In the genomic region with DNA sequence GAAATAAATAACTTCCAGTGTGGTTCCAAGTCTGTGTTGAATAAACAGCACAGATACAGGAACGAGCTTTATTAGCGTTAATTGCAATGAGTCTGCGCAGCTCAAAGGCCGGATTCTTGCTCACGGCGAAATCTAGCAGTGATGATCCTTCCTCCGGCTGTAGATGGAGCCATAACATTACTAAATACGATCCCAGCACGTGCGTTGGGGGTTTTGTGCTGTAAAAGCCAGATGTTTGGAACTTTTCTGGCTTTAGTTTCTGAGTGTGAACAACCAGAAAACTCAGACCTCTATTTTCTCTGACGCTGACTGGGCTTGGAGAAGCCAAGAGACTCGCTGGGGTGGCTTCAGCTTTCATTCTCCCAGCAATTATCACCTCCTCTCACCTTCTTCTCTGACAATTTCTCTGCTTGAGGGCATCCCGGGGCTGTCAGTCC, we compare ENCODE assay signal across 8 cellular contexts. TPM values are rescaled to one million over a fixed set of nuclear protein-coding genes. Genes with fewer than 3 reads are reported as not detected.
DNase-seq lines count a peak whose midpoint lies in the region; ATAC-seq and TF ChIP-seq lines count a peak whose summit lies in the region.

No MANE protein-coding gene starts in this region.

- H3K27ac ChIP-seq in PC-3 (ENCODE audit: low read length) (no peak overlapping the region), transverse colon (no peak overlapping the region)

- H3K9me3 ChIP-seq in PC-3 (ENCODE audit: low read length): no peaks in the 10 kb centered on the region
- no peaks in the 10 kb centered on the region for H3K9me3 ChIP-seq in transverse colon

- ATAC-seq in GM21423 (IDR thresholded peaks at IDR 0.05; ENCODE audit: unreplicated experiment) (peak; percentile 66), PC-3 (peak; percentile 79)
- peak; percentile 75 to 81 for ATAC-seq in activated T-cell treated with anti-CD3 and anti-CD28 coated beads, Interleukin-2, amount 50 U/mL, for 72 hours (replicated peaks in 1 of 2)

- H3K4me1 ChIP-seq in PC-3 (ENCODE audit: insufficient read depth, low read length) (no peaks in the 10 kb centered on the region), transverse colon (peaks cover 0 to 10% (median 6%) of the 10 kb centered on the region in 4 donors)

- H3K9me3 Mint-ChIP-seq in activated T-cell treated with anti-CD3 and anti-CD28 coated beads, Interleukin-2, amount 50 U/mL, for 72 hours: no peaks in the 10 kb centered on the region

- H3K36me3 ChIP-seq in PC-3 (ENCODE audit: low read depth, low read length) (no peaks in the 10 kb centered on the region), transverse colon (no peaks in the 10 kb centered on the region)

- in situ Hi-C loops in transverse colon (cut with MboI; ENCODE audit: low pct_ligation_motif_present in 1 of 4, low pct_unique_long_range_greater_than_20kb in 1 of 4, low sequenced_read_pairs in 3 of 4): no loop called here

- no peak overlapping the region for H3K4me3 ChIP-seq in PC-3 (ENCODE audit: low read length)
- H3K4me3 ChIP-seq in fibroblast of the aortic adventitia (ENCODE audit: low read depth, low read length): no peak overlapping the region
- no peak overlapping the region for H3K4me3 ChIP-seq in transverse colon

- peaks cover 41% of the 10 kb centered on the region for H3K27me3 Mint-ChIP-seq in activated T-cell treated with anti-CD3 and anti-CD28 coated beads, Interleukin-2, amount 50 U/mL, for 72 hours (ENCODE audit: low read depth)

- 2 to 4% methylated on average over 9 to 13 of the region's 13 CpGs for WGBS in transverse colon (ENCODE audit: low coverage in 1 of 2), 2 donors

- no peaks in the 10 kb centered on the region for H3F3A ChIP-seq in PC-3 (ENCODE audit: low read length, unreplicated experiment)

- H3K79me2 ChIP-seq in PC-3 (ENCODE audit: low read length): no peaks in the 10 kb centered on the region

- intact Hi-C loops in PC-3 (cut with micrococcal nuclease): loop anchor here (10.0 kb wide), 1 partner anchor 195 kb away; no protein-coding TSS in a partner anchor
- intact Hi-C loops in transverse colon (cut with DNase I; ENCODE audit: low total_unique reads): no loop called here

- TF ChIP-seq CTCF in PC-3 (conservative IDR thresholded peaks at IDR 0.05; ENCODE audit: low read depth, low read length) (peak; percentile 68), fibroblast of the aortic adventitia (IDR thresholded peaks at IDR 0.05; ENCODE audit: insufficient read depth, low read length) (peak; percentile 78), transverse colon (IDR thresholded peaks at IDR 0.05) (peak; percentile 52 to 62 (median 60))

- no peak for TF ChIP-seq EP300 in transverse colon (IDR thresholded peaks at IDR 0.05; ENCODE audit: low read depth)

- CTCF ChIA-PET in PC-3 (lab: Charles Lee): interaction anchor here (0.6 to 0.7 kb wide), 7 partner anchors 110 to 784 kb away, joined by 3 to 9 read pairs (median 5); partner anchors contain the start of genes FTO and RPGRIP1L

- H3K27me3 ChIP-seq in PC-3 (ENCODE audit: low read length): peaks cover 28% of the 10 kb centered on the region
- peaks cover 12% of the 10 kb centered on the region for H3K27me3 ChIP-seq in transverse colon

- no peak for TF ChIP-seq POLR2A in transverse colon (IDR thresholded peaks at IDR 0.05)

- peaks cover 30% of the 10 kb centered on the region for H3K4me1 Mint-ChIP-seq in activated T-cell treated with anti-CD3 and anti-CD28 coated beads, Interleukin-2, amount 50 U/mL, for 72 hours (ENCODE audit: low read depth)

- H3K36me3 Mint-ChIP-seq in activated T-cell treated with anti-CD3 and anti-CD28 coated beads, Interleukin-2, amount 50 U/mL, for 72 hours (ENCODE audit: insufficient read depth in 2 of 2): no peaks in the 10 kb centered on the region

- no peak overlapping the region for H3K4me3 Mint-ChIP-seq in activated T-cell treated with anti-CD3 and anti-CD28 coated beads, Interleukin-2, amount 50 U/mL, for 72 hours

- H3K4me2 ChIP-seq in PC-3 (ENCODE audit: low read length): peak overlapping the region; percentile 28; the same call in 1 of the 2 replicates

- H2AFZ ChIP-seq in PC-3 (ENCODE audit: low read length): no peak overlapping the region

- POLR2A ChIA-PET in PC-3 (lab: Charles Lee; ENCODE audit: unreplicated experiment): no interaction called here

- DNase-seq in D341Med (ENCODE audit: low spot score) (peak; percentile 82), KG1 (lab: John Stamatoyannopoulos, UW) (peak; percentile 36), PC-3 (peak; percentile 59), fibroblast of the aortic adventitia (ENCODE audit: low read depth) (peak; percentile 89), non-pigmented ciliary epithelial cell (ENCODE audit: low read depth) (peak; percentile 48), transverse colon (peak; percentile 45)
- peak; percentile 31 to 45 for DNase-seq in activated T-cell treated with anti-CD3 and anti-CD28 coated beads, Interleukin-2, amount 50 U/mL, for 72 hours

- no TSS peak for BruUV-seq in PC-3 (replicated peaks; lab: Mats Ljungman, UMichigan)

- no peak overlapping the region for H3K9ac ChIP-seq in PC-3 (ENCODE audit: low read length)

- no peaks in the 10 kb centered on the region for H4K20me1 ChIP-seq in PC-3 (ENCODE audit: low read length)

- no peaks in the 10 kb centered on the region for H3K9me2 ChIP-seq in PC-3 (replicated peaks; ENCODE audit: low read length)

- no peak overlapping the region for H3K27ac Mint-ChIP-seq in activated T-cell treated with anti-CD3 and anti-CD28 coated beads, Interleukin-2, amount 50 U/mL, for 72 hours

RNA-seq across cellular contexts. Expression of gene AKTIP, which starts 47.0 kb away (rescaled TPM):
- 13.2 and 32.5 TPM in 2 replicates for total RNA-seq in PC-3 (2014; rRNA removed)
- 10 to 100 TPM; 33.7 to 33.9 TPM for total RNA-seq in activated T-cell treated with anti-CD3 and anti-CD28 coated beads, Interleukin-2, amount 50 U/mL, for 72 hours
- 21.7 and 29.6 TPM in 2 replicates for total RNA-seq in fibroblast of the aortic adventitia (ENCODE audit: low replicate concordance)
- 10 to 100 TPM; 37.0 to 68.7 (median 50.5) TPM for total RNA-seq in transverse colon

Comparison
In these comparisons a context has a peak if more than half of its experiments do, and no peak if none do; other contexts are left out.
1. DNase-seq: peak in every context shown above with its lines; median percentile 89 in fibroblast of the aortic adventitia; 82 in D341Med; 59 in PC-3; 48 in non-pigmented ciliary epithelial cell; 45 in transverse colon; 38 in activated T-cell treated with anti-CD3 and anti-CD28 coated beads, Interleukin-2, amount 50 U/mL, for 72 hours; 36 in KG1.